In the genomic region with DNA sequence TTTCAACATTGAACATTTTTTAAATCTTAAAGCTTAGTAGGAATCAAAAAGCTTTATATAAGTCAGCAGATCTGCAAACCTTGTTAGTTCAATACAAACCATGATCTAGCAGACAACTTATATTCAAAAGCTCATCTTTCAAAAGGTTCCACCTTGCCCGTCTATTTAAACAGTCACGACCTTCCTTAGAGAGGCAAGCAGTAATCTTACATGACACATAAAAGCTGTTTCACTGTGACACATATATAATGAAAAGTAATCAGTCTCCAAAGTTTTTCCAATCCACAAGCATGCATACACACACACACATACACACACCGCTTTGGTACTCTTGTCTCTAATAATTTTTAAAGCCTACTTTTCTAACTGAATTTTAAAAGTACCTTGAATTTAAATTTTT, we compare ENCODE assay signal across 13 cellular contexts. TPM values are rescaled to one million over a fixed set of nuclear protein-coding genes. Genes with fewer than 3 reads are reported as not detected.
DNase-seq lines count a peak whose midpoint lies in the region; ATAC-seq, FAIRE-seq and TF ChIP-seq lines count a peak whose summit lies in the region.
"Had no signal": no experiment of that assay in that cellular context is flagged by ENCODE, and none has a peak within 500 bp of the region (broad histone marks: within the 10 kb centered on the region; RNA-seq: fewer than 3 reads in every experiment).

No MANE protein-coding gene starts in this region.

- H3K4me3 ChIP-seq in HepG2 (replicated peaks in 1 of 3; ENCODE audit: insufficient read depth in 1 of 3, low read depth in 2 of 3, low read length in 3 of 3) (no peak overlapping the region), subcutaneous abdominal adipose tissue (ENCODE audit: low read depth in 1 of 5, low read length in 5 of 5) (no peak overlapping the region), MM.1S (ENCODE audit: low read length) (no peak overlapping the region)
- H3K4me3 ChIP-seq: skin epidermis had no signal

- H3K27ac Mint-ChIP-seq in activated T-cell treated with anti-CD3 and anti-CD28 coated beads, Interleukin-2, amount 50 U/mL, for 72 hours = peak overlapping the region; percentile 75
- peak overlapping the region; percentile 84 to 92 for H3K27ac Mint-ChIP-seq in activated naive CD4-positive, alpha-beta T cell treated with anti-CD3 and anti-CD28 coated beads, Interleukin-2, amount 50 U/mL, for 72 hours

- BruUV-seq in HepG2 (replicated peaks; lab: Mats Ljungman, UMichigan) = TSS peak; percentile 17

- WGBS in HepG2 (ENCODE audit: low lambda C conversion rate) = 94% methylated on average over 3 of the region's 3 CpGs

- in situ Hi-C loops in HepG2 (cut with HindIII; ENCODE audit: extremely low pct_ligation_motif_present, low pct_unique_long_range_greater_than_20kb) = no loop called here

- CTCF ChIA-PET in HepG2 (lab: Yijun Ruan, JAX; ENCODE audit: low intra/inter-chr PET ratio, low total read pairs) = no interaction called here

- POLR2A ChIA-PET in HepG2 (lab: Yijun Ruan, JAX) = interaction anchor here (1.1 to 1.4 kb wide), 2 partner anchors 12 to 13 kb away, joined by 5 read pairs; partner anchors contain the start of gene SOD2

- H3K4me2 ChIP-seq in HepG2 (ENCODE audit: low read depth, low read length) (no peak overlapping the region), MM.1S (ENCODE audit: low read depth, low read length) (no peak overlapping the region)

- H3K4me1 ChIP-seq in HepG2 (ENCODE audit: insufficient read depth, low read length) = peaks cover 15% of the 10 kb centered on the region
- peaks cover 0 to 26% (median 7%) of the 10 kb centered on the region in 5 donors for H3K4me1 ChIP-seq in subcutaneous abdominal adipose tissue (ENCODE audit: control insufficient read depth in 5 of 5, insufficient read depth in 5 of 5, low read length in 5 of 5)
- no peaks in the 10 kb centered on the region for H3K4me1 ChIP-seq in MM.1S (ENCODE audit: low read length)

- H3K27me3 Mint-ChIP-seq in activated T-cell treated with anti-CD3 and anti-CD28 coated beads, Interleukin-2, amount 50 U/mL, for 72 hours (ENCODE audit: low read depth) = no peaks in the 10 kb centered on the region

- no peak overlapping the region for H2AFZ ChIP-seq in HepG2 (ENCODE audit: low read length)
- H2AFZ ChIP-seq in MM.1S (ENCODE audit: low read length) = no peak overlapping the region

- peak; percentile 58 to 59 for ATAC-seq in activated T-cell treated with anti-CD3 and anti-CD28 coated beads, Interleukin-2, amount 50 U/mL, for 72 hours (replicated peaks in 1 of 2)
- peak; percentile 70 to 80 for ATAC-seq in activated naive CD4-positive, alpha-beta T cell treated with anti-CD3 and anti-CD28 coated beads, Interleukin-2, amount 50 U/mL, for 72 hours
- ATAC-seq in HepG2 = no peak

- no peak overlapping the region for H3K9ac ChIP-seq in HepG2 (ENCODE audit: insufficient read depth, low read depth, low read length)
- no peak overlapping the region for H3K9ac ChIP-seq in subcutaneous abdominal adipose tissue (ENCODE audit: low read length in 5 of 5)
- no peak overlapping the region for H3K9ac ChIP-seq in MM.1S (ENCODE audit: low read length)

- peaks cover 29% of the 10 kb centered on the region for H4K20me1 ChIP-seq in HepG2 (ENCODE audit: insufficient read depth, low read length)
- H4K20me1 ChIP-seq in MM.1S (ENCODE audit: insufficient read depth, low read length) = no peaks in the 10 kb centered on the region

- no peaks in the 10 kb centered on the region for H3K9me3 ChIP-seq in HepG2 (ENCODE audit: low read length)
- no peaks in the 10 kb centered on the region for H3K9me3 ChIP-seq in subcutaneous abdominal adipose tissue (ENCODE audit: control insufficient read depth in 5 of 5, low read length in 5 of 5)
- H3K9me3 ChIP-seq in MM.1S (replicated peaks; ENCODE audit: insufficient read depth, low read length) = no peaks in the 10 kb centered on the region

- H3K4me1 Mint-ChIP-seq in activated T-cell treated with anti-CD3 and anti-CD28 coated beads, Interleukin-2, amount 50 U/mL, for 72 hours (ENCODE audit: low read depth) = peaks cover 28% of the 10 kb centered on the region

- no peak for DNase-seq in activated T-cell treated with anti-CD3 and anti-CD28 coated beads, Interleukin-2, amount 50 U/mL, for 72 hours
- DNase-seq in activated T-cell treated with anti-CD3 and anti-CD28 coated beads, Interleukin-2, amount 50 U/mL, for 1 hour = no peak
- no peak for DNase-seq in activated naive CD4-positive, alpha-beta T cell treated with anti-CD3 and anti-CD28 coated beads, Interleukin-2, amount 50 U/mL, for 72 hours (ENCODE audit: low spot score in 2 of 2)
- no peak for DNase-seq in HepG2 (ENCODE audit: low spot score)
- DNase-seq in D341Med (ENCODE audit: low spot score) = no peak
- no peak for DNase-seq in MM.1S
- no peak for DNase-seq in occipital lobe (lab: John Stamatoyannopoulos, UW)
- DNase-seq: amniotic stem cell, DMS153, Right ventricle myocardium superior, T1000 had no signal

- H3K4me3 Mint-ChIP-seq in activated T-cell treated with anti-CD3 and anti-CD28 coated beads, Interleukin-2, amount 50 U/mL, for 72 hours = peak overlapping the region; percentile 48 to 59

- TF ChIP-seq RAD21 in HepG2 (CRISPR knock-in tag; IDR thresholded peaks at IDR 0.05) = no peak

- intact Hi-C loops in HepG2 (cut with micrococcal nuclease; ENCODE audit: unreplicated experiment) = no loop called here

- no peaks in the 10 kb centered on the region for H3K9me3 Mint-ChIP-seq in activated T-cell treated with anti-CD3 and anti-CD28 coated beads, Interleukin-2, amount 50 U/mL, for 72 hours
- peaks cover 0 to 5% of the 10 kb centered on the region in 2 donors for H3K9me3 Mint-ChIP-seq in activated naive CD4-positive, alpha-beta T cell treated with anti-CD3 and anti-CD28 coated beads, Interleukin-2, amount 50 U/mL, for 72 hours

- TF ChIP-seq EP300 in HepG2 (IDR thresholded peaks at IDR 0.05; ENCODE audit: low read depth in 2 of 2, low read length in 2 of 2) (no peak), HepG2 (CRISPR knock-in tag; IDR thresholded peaks at IDR 0.05; ENCODE audit: borderline replicate concordance) (no peak)

- FAIRE-seq in HepG2 (lab: Jason Lieb, UNC) = no peak

- TF ChIP-seq CTCF in HepG2 (CRISPR knock-in tag; IDR thresholded peaks at IDR 0.05) (no peak), MM.1S (IDR thresholded peaks at IDR 0.05; ENCODE audit: low read length) (no peak)

- no peaks in the 10 kb centered on the region for H3K27me3 ChIP-seq in HepG2 (ENCODE audit: control insufficient read depth in 1 of 2, insufficient read depth in 2 of 2, low read length in 2 of 2)
- no peaks in the 10 kb centered on the region for H3K27me3 ChIP-seq in subcutaneous abdominal adipose tissue (ENCODE audit: control insufficient read depth in 5 of 5, insufficient read depth in 4 of 5, low read length in 5 of 5)
- no peaks in the 10 kb centered on the region for H3K27me3 ChIP-seq in MM.1S (replicated peaks; ENCODE audit: insufficient read depth, low read length)

- H3K36me3 Mint-ChIP-seq in activated T-cell treated with anti-CD3 and anti-CD28 coated beads, Interleukin-2, amount 50 U/mL, for 72 hours (ENCODE audit: insufficient read depth in 2 of 2) = peaks cover 7 to 8% of the 10 kb centered on the region in 2 donors
- peaks cover 0 to 34% of the 10 kb centered on the region in 2 donors for H3K36me3 Mint-ChIP-seq in activated naive CD4-positive, alpha-beta T cell treated with anti-CD3 and anti-CD28 coated beads, Interleukin-2, amount 50 U/mL, for 72 hours

- H3F3A ChIP-seq in MM.1S (ENCODE audit: insufficient read depth, low read length) = no peaks in the 10 kb centered on the region

- H3K9me2 ChIP-seq in MM.1S (replicated peaks; ENCODE audit: insufficient read depth, low read length) = no peaks in the 10 kb centered on the region

- TF ChIP-seq POLR2A in HepG2 (IDR thresholded peaks at IDR 0.05; ENCODE audit: insufficient read depth in 1 of 2, low read depth in 2 of 2, low read length in 2 of 2) = no peak

- peaks cover 19 to 52% of the 10 kb centered on the region in 2 experiments for H3K36me3 ChIP-seq in HepG2 (replicated peaks in 1 of 2; ENCODE audit: control insufficient read depth in 1 of 2, insufficient read depth in 2 of 2, low read length in 2 of 2)
- peaks cover 27 to 67% (median 52%) of the 10 kb centered on the region in 5 donors for H3K36me3 ChIP-seq in subcutaneous abdominal adipose tissue (ENCODE audit: control insufficient read depth in 5 of 5, insufficient read depth in 5 of 5, low read length in 5 of 5)
- peaks cover 3% of the 10 kb centered on the region; the same call in 1 of the 2 replicates for H3K36me3 ChIP-seq in MM.1S (replicated peaks; ENCODE audit: insufficient read depth, low read length)

- H3K27ac ChIP-seq in HepG2 (ENCODE audit: extremely low read length, insufficient read depth, low read length) = no peak overlapping the region
- H3K27ac ChIP-seq in subcutaneous abdominal adipose tissue (ENCODE audit: low read depth, low read length) = peak overlapping the region; percentile 40
- H3K27ac ChIP-seq in MM.1S (ENCODE audit: low read length) = no peak overlapping the region

- H3K79me2 ChIP-seq in HepG2 (ENCODE audit: insufficient read depth, low read length) (peaks cover 16% of the 10 kb centered on the region), MM.1S (ENCODE audit: low read length) (no peaks in the 10 kb centered on the region)

RNA-seq across cellular contexts. Expression of gene SOD2, which starts 12.9 kb away (rescaled TPM):
- 10 to 100 TPM; 66.8 to 75.9 TPM for total RNA-seq in activated T-cell treated with anti-CD3 and anti-CD28 coated beads, Interleukin-2, amount 50 U/mL, for 72 hours
- total RNA-seq in activated naive CD4-positive, alpha-beta T cell treated with anti-CD3 and anti-CD28 coated beads, Interleukin-2, amount 50 U/mL, for 72 hours = 100 to 1,000 TPM; 154 to 182 TPM
- total RNA-seq in HepG2 (2016; rRNA removed; fragmentation: Illumina TruSeq; extraction: Trizol) (304 and 480 TPM in 2 replicates), occipital lobe (75.2 TPM)
- 45.4 and 49.6 TPM in 2 replicates for total RNA-seq in HepG2 (2016; cell fraction: cytosol; rRNA removed; fragmentation: Illumina TruSeq; extraction: Trizol; ENCODE audit: low read depth)
- total RNA-seq in HepG2 (2016; cell fraction: insoluble cytoplasmic fraction; rRNA removed; fragmentation: Illumina TruSeq; extraction: Trizol) = 318 and 477 TPM in 2 replicates
- total RNA-seq in HepG2 (2016; cell fraction: membrane; rRNA removed; fragmentation: Illumina TruSeq; extraction: Trizol) = 107 and 113 TPM in 2 replicates
- 139 and 147 TPM in 2 replicates for total RNA-seq in HepG2 (2016; cell fraction: nucleus; rRNA removed; fragmentation: Illumina TruSeq; extraction: Trizol)
- polyA plus RNA-seq in HepG2 (2011; rRNA removed) = 309 and 347 TPM in 2 replicates
- 344 and 402 TPM in 2 replicates for polyA plus RNA-seq in HepG2 (2011; cell fraction: cytosol; rRNA removed)
- polyA plus RNA-seq in HepG2 (2011; cell fraction: nucleus; rRNA removed) = 137 and 170 TPM in 2 replicates
- 224 and 410 TPM in 2 replicates for polyA plus RNA-seq in HepG2 (2012)
- polyA plus RNA-seq in HepG2 (2016; cell fraction: cytosol; fragmentation: Illumina TruSeq; extraction: Trizol; ENCODE audit: low read depth) = 49.9 and 50.9 TPM in 2 replicates
- polyA plus RNA-seq in HepG2 (2016; cell fraction: insoluble cytoplasmic fraction; fragmentation: Illumina TruSeq; extraction: Trizol; ENCODE audit: low read depth) = 348 and 371 TPM in 2 replicates
- 68.6 and 72.0 TPM in 2 replicates for polyA plus RNA-seq in HepG2 (2016; cell fraction: membrane; fragmentation: Illumina TruSeq; extraction: Trizol; ENCODE audit: low read depth)
- 136 and 146 TPM in 2 replicates for polyA plus RNA-seq in HepG2 (2016; cell fraction: nucleus; fragmentation: Illumina TruSeq; extraction: Trizol; ENCODE audit: insufficient read depth, low read depth)
- 155 and 334 TPM in 2 replicates for polyA minus RNA-seq in HepG2 (2011; rRNA and poly(A)+ RNA removed; ENCODE audit: low replicate concordance)
- 233 and 325 TPM in 2 replicates for polyA minus RNA-seq in HepG2 (2011; cell fraction: cytosol; rRNA and poly(A)+ RNA removed)
- 105 and 146 TPM in 2 replicates for polyA minus RNA-seq in HepG2 (2011; cell fraction: nucleus; rRNA and poly(A)+ RNA removed)

RNA-seq across cellular contexts. Expression of gene WTAP, which starts 47.2 kb away (rescaled TPM):
- total RNA-seq in activated T-cell treated with anti-CD3 and anti-CD28 coated beads, Interleukin-2, amount 50 U/mL, for 72 hours = 100 to 1,000 TPM; 108 to 109 TPM
- total RNA-seq in activated naive CD4-positive, alpha-beta T cell treated with anti-CD3 and anti-CD28 coated beads, Interleukin-2, amount 50 U/mL, for 72 hours = 10 to 100 TPM; 89.9 to 94.3 TPM
- total RNA-seq in HepG2 (2016; rRNA removed; fragmentation: Illumina TruSeq; extraction: Trizol) = 167 and 203 TPM in 2 replicates
- 67.7 and 76.4 TPM in 2 replicates for total RNA-seq in HepG2 (2016; cell fraction: cytosol; rRNA removed; fragmentation: Illumina TruSeq; extraction: Trizol; ENCODE audit: low read depth)
- total RNA-seq in HepG2 (2016; cell fraction: insoluble cytoplasmic fraction; rRNA removed; fragmentation: Illumina TruSeq; extraction: Trizol) = 167 and 194 TPM in 2 replicates
- total RNA-seq in HepG2 (2016; cell fraction: membrane; rRNA removed; fragmentation: Illumina TruSeq; extraction: Trizol) = 157 and 172 TPM in 2 replicates
- total RNA-seq in HepG2 (2016; cell fraction: nucleus; rRNA removed; fragmentation: Illumina TruSeq; extraction: Trizol) = 123 and 137 TPM in 2 replicates
- polyA plus RNA-seq in HepG2 (2011; rRNA removed) = 29.4 and 31.6 TPM in 2 replicates
- polyA plus RNA-seq in HepG2 (2011; cell fraction: cytosol; rRNA removed) = 14.5 and 23.5 TPM in 2 replicates
- polyA plus RNA-seq in HepG2 (2011; cell fraction: nucleus; rRNA removed) = 34.9 and 43.6 TPM in 2 replicates
- polyA plus RNA-seq in HepG2 (2012) = 82.9 and 92.4 TPM in 2 replicates
- 82.6 and 108 TPM in 2 replicates for polyA plus RNA-seq in HepG2 (2016; cell fraction: cytosol; fragmentation: Illumina TruSeq; extraction: Trizol; ENCODE audit: low read depth)
- polyA plus RNA-seq in HepG2 (2016; cell fraction: insoluble cytoplasmic fraction; fragmentation: Illumina TruSeq; extraction: Trizol; ENCODE audit: low read depth) = 194 and 196 TPM in 2 replicates
- 129 and 154 TPM in 2 replicates for polyA plus RNA-seq in HepG2 (2016; cell fraction: membrane; fragmentation: Illumina TruSeq; extraction: Trizol; ENCODE audit: low read depth)
- 169 and 179 TPM in 2 replicates for polyA plus RNA-seq in HepG2 (2016; cell fraction: nucleus; fragmentation: Illumina TruSeq; extraction: Trizol; ENCODE audit: insufficient read depth, low read depth)
- polyA minus RNA-seq in HepG2 (2011; rRNA and poly(A)+ RNA removed; ENCODE audit: low replicate concordance) = 21.5 and 32.6 TPM in 2 replicates
- 22.7 and 30.4 TPM in 2 replicates for polyA minus RNA-seq in HepG2 (2011; cell fraction: cytosol; rRNA and poly(A)+ RNA removed)
- polyA minus RNA-seq in HepG2 (2011; cell fraction: nucleus; rRNA and poly(A)+ RNA removed) = 131 and 155 TPM in 2 replicates
- total RNA-seq in occipital lobe = 147 TPM
